In the genomic region with DNA sequence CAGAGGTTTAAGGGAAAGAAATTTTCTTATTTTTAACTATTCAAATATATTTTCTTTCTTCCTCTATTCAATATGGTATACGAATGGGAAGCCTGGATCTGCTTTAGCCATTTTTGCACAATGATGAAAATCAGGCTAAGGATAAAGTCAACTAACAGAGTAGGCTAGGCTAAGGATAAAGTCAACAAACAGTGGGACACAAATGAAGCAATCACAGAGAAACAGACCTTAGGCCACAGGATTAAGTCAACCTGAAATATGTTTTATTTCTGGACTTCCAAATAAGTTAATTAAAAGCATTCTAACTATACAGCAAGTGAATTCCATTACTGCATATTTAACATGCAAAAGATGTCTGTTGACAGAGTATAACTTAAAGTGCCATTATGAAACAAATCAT, we compare ENCODE assay signal across 24 cellular contexts. TPM values are rescaled to one million over a fixed set of nuclear protein-coding genes. Genes with fewer than 3 reads are reported as not detected.
"Had no signal": no experiment of that assay in that cellular context is flagged by ENCODE, and none has a peak within 500 bp of the region (broad histone marks: within the 10 kb centered on the region; RNA-seq: fewer than 3 reads in every experiment).

No MANE protein-coding gene starts in this region.

- H3K27ac Mint-ChIP-seq: activated CD4-positive, alpha-beta memory T cell treated with anti-CD3 and anti-CD28 coated beads, Interleukin-2, amount 10 ng/mL, durations not matched to agents 7 days and 5 days; activated CD4-positive, alpha-beta T cell treated with anti-CD3 and anti-CD28 coated beads for 36 hours; activated naive CD4-positive, alpha-beta T cell treated with anti-CD3 and anti-CD28 coated beads for 36 hours; activated naive CD8-positive, alpha-beta T cell; T-helper 1 cell treated with Interleukin-12 subunit alpha and Interleukin-12 subunit beta and Interleukin-4 antibody, amounts not matched to agents 30 μg/mL and 1 μg/mL, for 36 hours had no signal

- H3K27me3 ChIP-seq: body of pancreas had no signal

- H3K36me3 ChIP-seq: WERI-Rb-1 had no signal

- H3K36me3 Mint-ChIP-seq: activated naive CD8-positive, alpha-beta T cell had no signal

- DNase-seq: activated CD4-positive, alpha-beta memory T cell treated with anti-CD3 and anti-CD28 coated beads, Interleukin-2, amount 10 ng/mL, durations not matched to agents 7 days and 5 days; activated CD4-positive, alpha-beta T cell treated with anti-CD3 and anti-CD28 coated beads for 36 hours; activated CD4-positive, alpha-beta T cell treated with anti-CD3 and anti-CD28 coated beads, Interleukin-2, amount 50 U/mL, for 1 hour; activated gamma-delta T cell; activated naive CD4-positive, alpha-beta T cell treated with anti-CD3 and anti-CD28 coated beads for 36 hours; activated T-cell treated with anti-CD3 and anti-CD28 coated beads for 4 hours; activated T-cell treated with anti-CD3 and anti-CD28 coated beads, Interleukin-2, amount 50 U/mL, for 48 hours; body of pancreas; Kasumi-1; KBM-7; NCI-H1105 treated with DMSO at 0.1 percent for 48 hours; NCI-H1436 treated with DMSO at 0.1 percent for 48 hours; NCI-H187; NCI-H2081; NCI-H510A treated with DMSO at 0.1 percent for 48 hours; PC-3; SHP77 treated with DMSO at 0.1 percent for 48 hours; T-helper 9 cell had no signal

- H3K9me3 ChIP-seq: body of pancreas had no signal

- H3K4me3 ChIP-seq: body of pancreas had no signal

- H3K4me1 ChIP-seq: body of pancreas had no signal

- H3K27me3 Mint-ChIP-seq: activated CD4-positive, alpha-beta memory T cell treated with anti-CD3 and anti-CD28 coated beads, Interleukin-2, amount 10 ng/mL, durations not matched to agents 7 days and 5 days; activated CD4-positive, alpha-beta T cell treated with anti-CD3 and anti-CD28 coated beads for 36 hours; activated naive CD8-positive, alpha-beta T cell; activated T-helper 17 cell treated with anti-CD3 and anti-CD28 coated beads, Interleukin-2, amount 50 U/mL, for 72 hours had no signal

- ATAC-seq: activated CD4-positive, alpha-beta T cell treated with anti-CD3 and anti-CD28 coated beads for 36 hours; body of pancreas; PC-3 had no signal

- H3K27ac ChIP-seq: body of pancreas, WERI-Rb-1 had no signal

- H3K4me3 Mint-ChIP-seq: activated CD4-positive, alpha-beta memory T cell treated with anti-CD3 and anti-CD28 coated beads, Interleukin-2, amount 10 ng/mL, durations not matched to agents 7 days and 5 days; activated CD4-positive, alpha-beta T cell treated with anti-CD3 and anti-CD28 coated beads for 36 hours; activated naive CD4-positive, alpha-beta T cell treated with anti-CD3 and anti-CD28 coated beads for 36 hours; activated naive CD8-positive, alpha-beta T cell; T-helper 1 cell treated with Interleukin-12 subunit alpha and Interleukin-12 subunit beta and Interleukin-4 antibody, amounts not matched to agents 30 μg/mL and 1 μg/mL, for 36 hours had no signal

RNA-seq across cellular contexts. Expression of a gene that starts 50.5 kb away (rescaled TPM):
- total RNA-seq: activated CD4-positive, alpha-beta memory T cell treated with anti-CD3 and anti-CD28 coated beads, Interleukin-2, amount 10 ng/mL, durations not matched to agents 7 days and 5 days; activated CD4-positive, alpha-beta T cell treated with anti-CD3 and anti-CD28 coated beads for 36 hours; activated CD8-positive, alpha-beta memory T cell treated with anti-CD3 and anti-CD28 coated beads for 36 hours; bronchial epithelial cell had no signal
